ENCODE assay signal across 20 cellular contexts in the genomic region with DNA sequence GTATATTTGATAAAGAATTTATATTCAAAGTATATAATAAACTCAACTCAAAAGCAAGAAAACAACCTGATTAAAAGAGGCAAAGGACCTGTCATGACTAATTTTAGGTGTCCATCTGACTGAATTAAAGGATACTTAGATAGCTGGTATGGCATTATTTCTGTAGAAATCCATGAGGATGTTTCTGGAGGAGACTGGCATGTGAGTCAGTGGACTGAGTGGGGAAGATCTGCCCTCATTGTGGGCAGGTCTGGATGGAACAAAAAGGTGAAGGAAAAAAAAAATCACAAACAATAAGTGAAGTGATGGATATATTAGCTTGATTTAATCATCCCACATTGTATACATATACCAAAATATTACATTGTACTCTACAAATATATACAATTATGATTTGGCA. TPM values are rescaled to one million over a fixed set of nuclear protein-coding genes. Genes with fewer than 3 reads are reported as not detected.
DNase-seq lines count a peak whose midpoint lies in the region; TF ChIP-seq lines count a peak whose summit lies in the region.
"Had no signal": no experiment of that assay in that cellular context is flagged by ENCODE, and none has a peak within 500 bp of the region (broad histone marks: within the 10 kb centered on the region; RNA-seq: fewer than 3 reads in every experiment).

No MANE protein-coding gene starts in this region.

- H3K4me3 Mint-ChIP-seq in progenitor cell of endocrine pancreas (ENCODE audit: low read depth), result no peak overlapping the region
- H3K4me3 Mint-ChIP-seq: CD4-positive, alpha-beta T cell; stimulated activated effector memory CD8-positive, alpha-beta T cell treated with anti-CD3 and anti-CD28 coated beads, Interleukin-12 subunit alpha, Interleukin-12 subunit beta, amount 100 ng/mL, for 72 hours had no signal

- H3K4me1 ChIP-seq in vagina, result peaks cover 40% of the 10 kb centered on the region

- H3K36me3 ChIP-seq in vagina, result no peaks in the 10 kb centered on the region
- H3K36me3 ChIP-seq: Peyer's patch, spleen had no signal

- H3K9me3 Mint-ChIP-seq in progenitor cell of endocrine pancreas (ENCODE audit: low read depth), result no peaks in the 10 kb centered on the region
- H3K9me3 Mint-ChIP-seq: CD4-positive, alpha-beta T cell; stimulated activated effector memory CD8-positive, alpha-beta T cell treated with anti-CD3 and anti-CD28 coated beads, Interleukin-12 subunit alpha, Interleukin-12 subunit beta, amount 100 ng/mL, for 72 hours had no signal

- H3K27ac ChIP-seq in dorsolateral prefrontal cortex (peak overlapping the region in 30 of 59 donors; percentile 0 to 75 (median 36)), vagina (peak overlapping the region; percentile 64)
- H3K27ac ChIP-seq: Peyer's patch, spleen had no signal

- no peaks in the 10 kb centered on the region for H3K9me3 ChIP-seq in vagina
- H3K9me3 ChIP-seq: Peyer's patch, spleen, testis had no signal

- H3K36me3 Mint-ChIP-seq in progenitor cell of endocrine pancreas (ENCODE audit: insufficient read depth), result no peaks in the 10 kb centered on the region

- peak overlapping the region; percentile 60 for H3K27ac Mint-ChIP-seq in progenitor cell of endocrine pancreas
- H3K27ac Mint-ChIP-seq: CD4-positive, alpha-beta T cell; stimulated activated effector memory CD8-positive, alpha-beta T cell treated with anti-CD3 and anti-CD28 coated beads, Interleukin-12 subunit alpha, Interleukin-12 subunit beta, amount 100 ng/mL, for 72 hours had no signal

- H3K27me3 Mint-ChIP-seq in progenitor cell of endocrine pancreas, result no peaks in the 10 kb centered on the region
- H3K27me3 Mint-ChIP-seq: CD4-positive, alpha-beta T cell had no signal

- peaks cover 5% of the 10 kb centered on the region for H3K4me1 Mint-ChIP-seq in progenitor cell of endocrine pancreas (ENCODE audit: low read depth)

- peak overlapping the region in 9 of 59 donors; percentile 1 to 45 (median 13) for H3K4me3 ChIP-seq in dorsolateral prefrontal cortex
- no peak overlapping the region for H3K4me3 ChIP-seq in vagina
- H3K4me3 ChIP-seq: Peyer's patch, spleen, testis had no signal

- H3K27me3 ChIP-seq in dorsolateral prefrontal cortex (no peaks in the 10 kb centered on the region), vagina (no peaks in the 10 kb centered on the region)
- H3K27me3 ChIP-seq: Peyer's patch, spleen, testis had no signal

- no peak for TF ChIP-seq POLR2A in vagina (IDR thresholded peaks at IDR 0.05)

- intact Hi-C loops in dorsolateral prefrontal cortex (cut with DNase I), result no loop called here
- intact Hi-C loops in vagina (cut with DNase I), result no loop called here

- peak; percentile 48 for DNase-seq in LHCN-M2 (ENCODE audit: low read depth)
- DNase-seq in dorsolateral prefrontal cortex, result no peak
- no peak for DNase-seq in progenitor cell of endocrine pancreas (ENCODE audit: low spot score, unreplicated experiment)
- DNase-seq in vagina (ENCODE audit: extremely low spot score in 2 of 2), result no peak
- DNase-seq in T-helper 1 cell, result no peak
- no peak for DNase-seq in foreskin melanocyte
- no peak for DNase-seq in NCI-H2029 treated with DMSO at 0.1 percent for 48 hours (lab: John Stamatoyannopoulos, UW)
- DNase-seq: activated CD4-positive, alpha-beta T cell treated with anti-CD3 and anti-CD28 coated beads for 48 hours; activated naive CD4-positive, alpha-beta T cell treated with Interleukin-2 at 50 U/mL for 16 hours; activated T-cell treated with anti-CD3 and anti-CD28 coated beads, Interleukin-2, amount 50 U/mL, for 48 hours; CD4-positive, alpha-beta T cell; MM.1S; NCI-H1417 treated with DMSO at 0.1 percent for 48 hours; NK-92 treated with Interleukin-12 subunit alpha and Interleukin-12 subunit beta, amount 100 ng/mL, for 24 hours; Peyer's patch; spleen; stimulated activated CD4-positive, alpha-beta T cell treated with anti-CD3 and anti-CD28 coated beads, Interleukin-2, amount 100 ng/mL, for 48 hours; T-helper 2 cell; testis had no signal

- TF ChIP-seq CTCF in dorsolateral prefrontal cortex (IDR thresholded peaks at IDR 0.05 in 54 of 56, conservative IDR thresholded peaks at IDR 0.05 in 2 of 56; ENCODE audit: low read depth in 1 of 56, partially characterized antibody in 56 of 56) (no peak), progenitor cell of endocrine pancreas (IDR thresholded peaks at IDR 0.05; ENCODE audit: unreplicated experiment) (no peak), vagina (IDR thresholded peaks at IDR 0.05) (no peak)

RNA-seq across cellular contexts. Expression of a gene that starts 16.6 kb away (rescaled TPM):
- total RNA-seq in LHCN-M2 (2014; rRNA removed), result 181 and 196 TPM in 2 replicates
- 40.7 TPM for polyA plus RNA-seq in LHCN-M2 (2012)
- total RNA-seq in dorsolateral prefrontal cortex, result 100 to 1,000 TPM in 4 of 120 experiments, 10 to 100 TPM in 116; 46.9 to 110 (median 74.2) TPM
- total RNA-seq in progenitor cell of endocrine pancreas, result 63.7 and 66.1 TPM in 2 replicates
- 48.6 TPM for total RNA-seq in vagina
